In the genomic region with DNA sequence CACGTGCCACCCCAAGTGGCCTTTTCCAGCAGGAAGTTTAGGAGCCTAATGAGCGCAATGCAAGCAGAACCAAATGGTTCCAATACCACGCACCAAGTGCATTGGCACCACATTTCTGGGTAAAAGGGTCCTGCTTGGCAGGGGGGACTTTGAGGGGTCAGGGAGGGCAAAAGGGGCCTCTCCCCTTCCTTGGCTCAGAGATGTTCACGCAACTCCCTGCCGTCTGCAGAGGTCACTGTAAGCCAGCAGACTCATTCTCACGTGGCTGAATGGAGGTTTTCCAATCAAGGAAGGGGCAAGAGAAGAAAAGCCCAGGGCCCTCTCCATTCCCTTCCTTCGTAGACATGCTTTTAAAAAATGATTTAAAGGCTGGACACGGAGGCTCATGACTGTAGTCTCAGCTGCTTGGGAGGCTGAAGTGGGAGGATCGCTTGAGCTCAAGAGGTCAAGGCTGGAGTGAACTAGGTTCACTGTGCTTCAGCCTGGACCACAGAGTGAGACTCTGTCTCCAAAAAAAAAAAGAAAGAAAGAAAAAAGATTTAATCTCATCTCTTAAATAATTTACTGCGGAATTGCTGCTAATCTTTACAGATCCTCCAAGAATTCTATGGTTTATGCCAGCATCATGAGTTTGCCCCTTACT, we compare ENCODE assay signal across 8 cellular contexts.
DNase-seq lines count a peak whose midpoint lies in the region; ATAC-seq, FAIRE-seq and TF ChIP-seq lines count a peak whose summit lies in the region.

No MANE protein-coding gene starts in this region.

- no peak overlapping the region for H3K27ac ChIP-seq in A549
- peak overlapping the region; percentile 93 for H3K27ac ChIP-seq in SK-N-MC
- H3K27ac ChIP-seq in stomach: no peak overlapping the region

- H3K9me3 ChIP-seq in A549 (no peaks in the 10 kb centered on the region), SK-N-MC (ENCODE audit: low read depth, low read length) (no peaks in the 10 kb centered on the region), stomach (no peaks in the 10 kb centered on the region)

- TF ChIP-seq EP300 in A549 (IDR thresholded peaks at IDR 0.05): no peak
- TF ChIP-seq EP300 in stomach (IDR thresholded peaks at IDR 0.05): no peak

- H3K4me3 ChIP-seq in A549 (no peak overlapping the region), GM06990 (replicated peaks; ENCODE audit: low read depth, low read length) (no peak overlapping the region), SK-N-MC (peak overlapping the region; percentile 41), epithelial cell of proximal tubule (ENCODE audit: low read depth, low read length) (no peak overlapping the region), stomach (no peak overlapping the region)

- no peak for TF ChIP-seq POLR2A in A549 (IDR thresholded peaks at IDR 0.05; ENCODE audit: low read length)
- no peak for TF ChIP-seq POLR2A in stomach (IDR thresholded peaks at IDR 0.05)

- TF ChIP-seq RAD21 in A549 (conservative IDR thresholded peaks at IDR 0.05 in 1 of 2, IDR thresholded peaks at IDR 0.05 in 1 of 2): peak; percentile 61 to 71

- H3K4me2 ChIP-seq in A549: no peak overlapping the region

- POLR2A ChIA-PET in A549 (lab: Yijun Ruan, JAX): interaction anchor here (0.6 to 1.0 kb wide), 2 partner anchors 80 to 398 kb away, joined by 3 to 5 read pairs; a partner anchor contains a TSS

- intact Hi-C loops in stomach (cut with DNase I; ENCODE audit: low total_unique reads): no loop called here

- H3K27me3 ChIP-seq in GM06990 (replicated peaks; ENCODE audit: control insufficient read depth, insufficient read depth, low read length) (no peaks in the 10 kb centered on the region), stomach (peaks cover 0 to 3% (median 0%) of the 10 kb centered on the region in 3 donors)

- TF ChIP-seq CTCF in A549 (IDR thresholded peaks at IDR 0.05): peak; percentile 37
- peak; percentile 65 for TF ChIP-seq CTCF in GM06990 (IDR thresholded peaks at IDR 0.05; ENCODE audit: insufficient read depth, low read length, poor library complexity, severe bottlenecking)
- TF ChIP-seq CTCF in epithelial cell of proximal tubule (conservative IDR thresholded peaks at IDR 0.05; ENCODE audit: low read depth, low read length): peak; percentile 37
- TF ChIP-seq CTCF in stomach (IDR thresholded peaks at IDR 0.05): no peak

- ATAC-seq in A549: peak in 1 of 2 experiments; percentile 41; a peak in 2 of 6 replicates
- no peak for ATAC-seq in GM21528 (IDR thresholded peaks at IDR 0.05; ENCODE audit: low FRiP score, unreplicated experiment)
- no peak for ATAC-seq in GM18520 (IDR thresholded peaks at IDR 0.05; ENCODE audit: unreplicated experiment)

- H3K9ac ChIP-seq in SK-N-MC (ENCODE audit: insufficient read length): peak overlapping the region; percentile 13

- no peak for FAIRE-seq in A549 (lab: Jason Lieb, UNC)

- DNase-seq in A549 (ENCODE audit: low read depth in 1 of 2, low spot score in 1 of 2): peak in 1 of 2 experiments; percentile 40
- no peak for DNase-seq in GM06990 (ENCODE audit: extremely low read depth, insufficient read length)
- no peak for DNase-seq in SK-N-MC (ENCODE audit: low read depth, low spot score)
- DNase-seq in epithelial cell of proximal tubule (ENCODE audit: low read depth): no peak
- DNase-seq in stomach: peak; percentile 25
- DNase-seq in stimulated activated CD4-positive, alpha-beta T cell treated with anti-CD3 and anti-CD28 coated beads, Interleukin-2, amount 100 ng/mL, for 48 hours: no peak

- WGBS in A549 (ENCODE audit: missing lambda C conversion rate): 49% methylated on average over 9 of the region's 10 CpGs
- 44 to 59% (median 52%) methylated on average over 10 of the region's 10 CpGs for WGBS in stomach, 5 donors

- CTCF ChIA-PET in A549 (lab: Yijun Ruan, JAX): interaction anchor here (0.7 to 4.3 kb wide), 12 partner anchors 10 to 361 kb away, joined by 3 to 47 read pairs (median 6); a partner anchor contains a TSS

- H3K4me1 ChIP-seq in A549 (peaks cover 5% of the 10 kb centered on the region; the same call in 1 of the 3 replicates), stomach (peaks cover 10 to 26% (median 23%) of the 10 kb centered on the region in 4 donors)

- no peaks in the 10 kb centered on the region for H3K36me3 ChIP-seq in GM06990 (ENCODE audit: control insufficient read depth, insufficient read depth, low read length)
- no peaks in the 10 kb centered on the region for H3K36me3 ChIP-seq in SK-N-MC (ENCODE audit: insufficient read depth, low read length)
- H3K36me3 ChIP-seq in stomach: peaks cover 0 to 7% (median 1%) of the 10 kb centered on the region in 4 donors

TF ChIP-seq in A549, 52 proteins besides CTCF, POLR2A, EP300 and RAD21:
- TF ChIP-seq TP53 (CRISPR knock-in tag; IDR thresholded peaks at IDR 0.05) (no peak), SMC3 (IDR thresholded peaks at IDR 0.05) (peak; percentile 34; the same call in 2 of the 3 replicates)
- TF ChIP-seq, protein P1, sequence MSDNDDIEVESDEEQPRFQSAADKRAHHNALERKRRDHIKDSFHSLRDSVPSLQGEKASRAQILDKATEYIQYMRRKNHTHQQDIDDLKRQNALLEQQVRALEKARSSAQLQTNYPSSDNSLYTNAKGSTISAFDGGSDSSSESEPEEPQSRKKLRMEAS (IDR thresholded peaks at IDR 0.05): peak; percentile 34; the same call in 1 of the 2 replicates
TF ChIP-seq in A549: peak in this region for 2.

Comparison
In these comparisons a context has a peak if more than half of its experiments do, and no peak if none do; other contexts are left out.
1. CTCF ChIP-seq: peak in A549 (single experiment), GM06990 (single experiment) and epithelial cell of proximal tubule (single experiment); none in stomach (0 of 7).